ENCODE assay signal across 33 cellular contexts in genomic region chrY:14792156-14792555, GRCh38.
"Had no signal": no experiment of that assay in that cellular context is flagged by ENCODE, and none has a peak within 500 bp of the region (broad histone marks: within the 10 kb centered on the region; RNA-seq: fewer than 3 reads in every experiment).

No MANE protein-coding gene starts in this region.

- H3K4me3 ChIP-seq: ascending aorta had no signal

- H3K36me3 ChIP-seq: ascending aorta had no signal

- H3K9me3 ChIP-seq: ascending aorta had no signal

- H3K27ac ChIP-seq: ascending aorta, VCaP had no signal

- H3K27me3 ChIP-seq: ascending aorta had no signal

- H3K4me1 Mint-ChIP-seq: activated B cell treated with CpG ODN at 0.5 μM for 24 hours; activated CD4-positive, alpha-beta memory T cell treated with anti-CD3 and anti-CD28 coated beads, Interleukin-2, amount 10 ng/mL, durations not matched to agents 7 days and 5 days; activated CD4-positive, alpha-beta T cell treated with anti-CD3 and anti-CD28 coated beads, Interleukin-2, amount 10 ng/mL, durations not matched to agents 7 days and 5 days; activated CD8-positive, alpha-beta memory T cell treated with anti-CD3 and anti-CD28 coated beads, Interleukin-2, amount 10 ng/mL, durations not matched to agents 7 days and 5 days; activated naive CD4-positive, alpha-beta T cell treated with anti-CD3 and anti-CD28 coated beads, Interleukin-2, amount 10 ng/mL, durations not matched to agents 7 days and 5 days; activated naive CD4-positive, alpha-beta T cell treated with anti-CD3 and anti-CD28 coated beads, Interleukin-2, amount 50 U/mL, for 24 hours; activated naive CD8-positive, alpha-beta T cell treated with anti-CD3 and anti-CD28 coated beads, Interleukin-2, amount 10 ng/mL, durations not matched to agents 7 days and 5 days; activated naive CD8-positive, alpha-beta T cell treated with anti-CD3 and anti-CD28 coated beads, Interleukin-2, amount 50 U/mL, for 24 hours; brain had no signal

- H3K27ac Mint-ChIP-seq: activated B cell treated with CpG ODN at 0.5 μM for 24 hours; activated CD4-positive, alpha-beta memory T cell treated with anti-CD3 and anti-CD28 coated beads, Interleukin-2, amount 10 ng/mL, durations not matched to agents 7 days and 5 days; activated CD4-positive, alpha-beta T cell treated with anti-CD3 and anti-CD28 coated beads, Interleukin-2, amount 10 ng/mL, durations not matched to agents 7 days and 5 days; activated CD8-positive, alpha-beta memory T cell treated with anti-CD3 and anti-CD28 coated beads, Interleukin-2, amount 10 ng/mL, durations not matched to agents 7 days and 5 days; activated CD8-positive, alpha-beta T cell treated with anti-CD3 and anti-CD28 coated beads, Interleukin-2, amount 10 ng/mL, durations not matched to agents 7 days and 5 days; activated naive CD4-positive, alpha-beta T cell treated with anti-CD3 and anti-CD28 coated beads, Interleukin-2, amount 10 ng/mL, durations not matched to agents 7 days and 5 days; activated naive CD4-positive, alpha-beta T cell treated with anti-CD3 and anti-CD28 coated beads, Interleukin-2, amount 50 U/mL, for 24 hours; activated naive CD8-positive, alpha-beta T cell; activated naive CD8-positive, alpha-beta T cell treated with anti-CD3 and anti-CD28 coated beads, Interleukin-2, amount 10 ng/mL, durations not matched to agents 7 days and 5 days; activated naive CD8-positive, alpha-beta T cell treated with anti-CD3 and anti-CD28 coated beads, Interleukin-2, amount 50 U/mL, for 24 hours; activated T-cell treated with anti-CD3 and anti-CD28 coated beads, Interleukin-2, amount 50 U/mL, for 24 hours; activated T-helper 2 cell treated with anti-CD3 and anti-CD28 coated beads, Interferon-gamma antibody, Interleukin-2, Interleukin-4, amounts not matched to agents 10 μg/mL and 5 μg/mL and 100 μg/mL, durations not matched to agents 14 hours and 24 hours and 36 hours; brain; T-helper 1 cell treated with Interleukin-12 subunit alpha and Interleukin-12 subunit beta and Interleukin-4 antibody, amounts not matched to agents 30 μg/mL and 1 μg/mL, for 36 hours; T-helper 2 cell treated with Interferon-gamma antibody and Interleukin-4, amounts not matched to agents 5 μg/mL and 100 μg/mL, for 36 hours had no signal

- H3K4me1 ChIP-seq: ascending aorta had no signal

- FAIRE-seq: TTC549 had no signal

- DNase-seq: activated B cell treated with CpG ODN at 0.5 μM for 24 hours; activated CD4-positive, alpha-beta memory T cell treated with anti-CD3 and anti-CD28 coated beads, Interleukin-2, amount 10 ng/mL, durations not matched to agents 7 days and 5 days; activated CD4-positive, alpha-beta T cell treated with anti-CD3 and anti-CD28 coated beads for 48 hours; activated CD4-positive, alpha-beta T cell treated with anti-CD3 and anti-CD28 coated beads, Interleukin-2, amount 10 ng/mL, durations not matched to agents 7 days and 5 days; activated CD4-positive, alpha-beta T cell treated with anti-CD3 and anti-CD28 coated beads, Interleukin-2, amount 50 U/mL, for 48 hours; activated CD4-positive, CD25-positive, alpha-beta regulatory T cell treated with anti-CD3 and anti-CD28 coated beads, Interleukin-2, amount 50 U/mL, for 72 hours; activated CD8-positive, alpha-beta memory T cell treated with anti-CD3 and anti-CD28 coated beads for 24 hours; activated CD8-positive, alpha-beta memory T cell treated with anti-CD3 and anti-CD28 coated beads, Interleukin-2, amount 10 ng/mL, durations not matched to agents 7 days and 5 days; activated CD8-positive, alpha-beta memory T cell treated with anti-CD3 and anti-CD28 coated beads, Interleukin-2, amount 50 U/mL, for 48 hours; activated CD8-positive, alpha-beta T cell treated with anti-CD3 and anti-CD28 coated beads, Interleukin-2, amount 10 ng/mL, durations not matched to agents 7 days and 5 days; activated effector memory CD4-positive, alpha-beta T cell treated with Interleukin-2 at 50 U/mL for 16 hours; activated gamma-delta T cell; activated naive CD4-positive, alpha-beta T cell treated with anti-CD3 and anti-CD28 coated beads, Interleukin-2, amount 10 ng/mL, durations not matched to agents 7 days and 5 days; activated naive CD4-positive, alpha-beta T cell treated with Interleukin-2 at 50 U/mL for 16 hours; activated naive CD8-positive, alpha-beta T cell treated with anti-CD3 and anti-CD28 coated beads, Interleukin-2, amount 10 ng/mL, durations not matched to agents 7 days and 5 days; activated naive CD8-positive, alpha-beta T cell treated with anti-CD3 and anti-CD28 coated beads, Interleukin-2, amount 50 U/mL, for 24 hours; activated T-cell treated with anti-CD3 and anti-CD28 coated beads, Interleukin-2, amount 50 U/mL, for 24 hours; activated T-cell treated with anti-CD3 and anti-CD28 coated beads, Interleukin-2, amount 50 U/mL, for 48 hours; amygdala; anterior cingulate cortex; central memory CD4-positive, alpha-beta T cell; T-helper 1 cell; T-helper 2 cell; T-helper 9 cell had no signal

- H3K9me3 Mint-ChIP-seq: activated CD4-positive, alpha-beta T cell treated with anti-CD3 and anti-CD28 coated beads, Interleukin-2, amount 10 ng/mL, durations not matched to agents 7 days and 5 days; activated naive CD4-positive, alpha-beta T cell treated with anti-CD3 and anti-CD28 coated beads, Interleukin-2, amount 10 ng/mL, durations not matched to agents 7 days and 5 days; activated naive CD4-positive, alpha-beta T cell treated with anti-CD3 and anti-CD28 coated beads, Interleukin-2, amount 50 U/mL, for 24 hours; activated naive CD8-positive, alpha-beta T cell treated with anti-CD3 and anti-CD28 coated beads, Interleukin-2, amount 10 ng/mL, durations not matched to agents 7 days and 5 days; activated T-cell treated with anti-CD3 and anti-CD28 coated beads, Interleukin-2, amount 50 U/mL, for 24 hours; brain; T-helper 1 cell treated with Interleukin-12 subunit alpha and Interleukin-12 subunit beta and Interleukin-4 antibody, amounts not matched to agents 30 μg/mL and 1 μg/mL, for 36 hours had no signal

- ATAC-seq: activated CD8-positive, alpha-beta memory T cell treated with anti-CD3 and anti-CD28 coated beads, Interleukin-2, amount 10 ng/mL, durations not matched to agents 7 days and 5 days; activated CD8-positive, alpha-beta T cell treated with anti-CD3 and anti-CD28 coated beads, Interleukin-2, amount 10 ng/mL, durations not matched to agents 7 days and 5 days; activated naive CD8-positive, alpha-beta T cell treated with anti-CD3 and anti-CD28 coated beads, Interleukin-2, amount 50 U/mL, for 24 hours had no signal

- H3K4me3 Mint-ChIP-seq: activated B cell treated with CpG ODN at 0.5 μM for 24 hours; activated CD4-positive, alpha-beta memory T cell treated with anti-CD3 and anti-CD28 coated beads, Interleukin-2, amount 10 ng/mL, durations not matched to agents 7 days and 5 days; activated CD4-positive, alpha-beta T cell treated with anti-CD3 and anti-CD28 coated beads, Interleukin-2, amount 10 ng/mL, durations not matched to agents 7 days and 5 days; activated CD8-positive, alpha-beta memory T cell treated with anti-CD3 and anti-CD28 coated beads, Interleukin-2, amount 10 ng/mL, durations not matched to agents 7 days and 5 days; activated CD8-positive, alpha-beta T cell treated with anti-CD3 and anti-CD28 coated beads, Interleukin-2, amount 10 ng/mL, durations not matched to agents 7 days and 5 days; activated naive CD4-positive, alpha-beta T cell treated with anti-CD3 and anti-CD28 coated beads, Interleukin-2, amount 10 ng/mL, durations not matched to agents 7 days and 5 days; activated naive CD4-positive, alpha-beta T cell treated with anti-CD3 and anti-CD28 coated beads, Interleukin-2, amount 50 U/mL, for 24 hours; activated naive CD8-positive, alpha-beta T cell; activated naive CD8-positive, alpha-beta T cell treated with anti-CD3 and anti-CD28 coated beads, Interleukin-2, amount 10 ng/mL, durations not matched to agents 7 days and 5 days; activated naive CD8-positive, alpha-beta T cell treated with anti-CD3 and anti-CD28 coated beads, Interleukin-2, amount 50 U/mL, for 24 hours; activated T-cell treated with anti-CD3 and anti-CD28 coated beads, Interleukin-2, amount 50 U/mL, for 24 hours; brain; T-helper 1 cell treated with Interleukin-12 subunit alpha and Interleukin-12 subunit beta and Interleukin-4 antibody, amounts not matched to agents 30 μg/mL and 1 μg/mL, for 36 hours; T-helper 2 cell treated with Interferon-gamma antibody and Interleukin-4, amounts not matched to agents 5 μg/mL and 100 μg/mL, for 36 hours had no signal

- H3K27me3 Mint-ChIP-seq: activated B cell treated with CpG ODN at 0.5 μM for 24 hours; activated CD4-positive, alpha-beta memory T cell treated with anti-CD3 and anti-CD28 coated beads, Interleukin-2, amount 10 ng/mL, durations not matched to agents 7 days and 5 days; activated CD4-positive, alpha-beta T cell treated with anti-CD3 and anti-CD28 coated beads, Interleukin-2, amount 10 ng/mL, durations not matched to agents 7 days and 5 days; activated CD8-positive, alpha-beta memory T cell treated with anti-CD3 and anti-CD28 coated beads, Interleukin-2, amount 10 ng/mL, durations not matched to agents 7 days and 5 days; activated naive CD4-positive, alpha-beta T cell treated with anti-CD3 and anti-CD28 coated beads, Interleukin-2, amount 10 ng/mL, durations not matched to agents 7 days and 5 days; activated naive CD4-positive, alpha-beta T cell treated with anti-CD3 and anti-CD28 coated beads, Interleukin-2, amount 50 U/mL, for 24 hours; activated naive CD8-positive, alpha-beta T cell; activated naive CD8-positive, alpha-beta T cell treated with anti-CD3 and anti-CD28 coated beads, Interleukin-2, amount 10 ng/mL, durations not matched to agents 7 days and 5 days; activated naive CD8-positive, alpha-beta T cell treated with anti-CD3 and anti-CD28 coated beads, Interleukin-2, amount 50 U/mL, for 24 hours; activated T-cell treated with anti-CD3 and anti-CD28 coated beads, Interleukin-2, amount 50 U/mL, for 24 hours; brain had no signal

- H3K36me3 Mint-ChIP-seq: activated CD8-positive, alpha-beta memory T cell treated with anti-CD3 and anti-CD28 coated beads, Interleukin-2, amount 10 ng/mL, durations not matched to agents 7 days and 5 days; activated naive CD4-positive, alpha-beta T cell treated with anti-CD3 and anti-CD28 coated beads, Interleukin-2, amount 10 ng/mL, durations not matched to agents 7 days and 5 days; activated naive CD4-positive, alpha-beta T cell treated with anti-CD3 and anti-CD28 coated beads, Interleukin-2, amount 50 U/mL, for 24 hours; activated naive CD8-positive, alpha-beta T cell; activated naive CD8-positive, alpha-beta T cell treated with anti-CD3 and anti-CD28 coated beads, Interleukin-2, amount 10 ng/mL, durations not matched to agents 7 days and 5 days; brain had no signal
